ENCODE assay signal across 1 cellular context in genomic region chr3:17025594-17026139, GRCh38.
A peak's percentile ranks its signal among the peaks of the same experiment; 100 is the strongest.
TF ChIP-seq lines count a peak whose summit lies in the region.

No MANE protein-coding gene starts in this region.

TF ChIP-seq in GM12878, 131 proteins besides CTCF, POLR2A, EP300 and RAD21 (continued from another document and continues in another):
- TF ChIP-seq CUX1 (IDR thresholded peaks at IDR 0.05; ENCODE audit: insufficient replicate concordance, low read depth, low read length) (peak; percentile 62), MYB (IDR thresholded peaks at IDR 0.05; ENCODE audit: borderline replicate concordance, low read depth, low read length) (0 out of 2 replicates have a peak, but pooled peaks have one; percentile 54), ETV6 (conservative IDR thresholded peaks at IDR 0.05 in 1 of 2, IDR thresholded peaks at IDR 0.05 in 1 of 2; ENCODE audit: borderline replicate concordance in 1 of 2, low read depth in 1 of 2) (no peak), RBBP5 (conservative IDR thresholded peaks at IDR 0.05) (no peak), HDAC6 (IDR thresholded peaks at IDR 0.05; ENCODE audit: unreplicated experiment) (no peak), TAF1 (IDR thresholded peaks at IDR 0.05; ENCODE audit: borderline replicate concordance, low read depth, low read length) (no peak), PAX5 (IDR thresholded peaks at IDR 0.05; ENCODE audit: borderline replicate concordance, low read depth, low read length) (no peak), CHD2 (IDR thresholded peaks at IDR 0.05; ENCODE audit: borderline replicate concordance, low read depth, low read length) (no peak), EGR1 (IDR thresholded peaks at IDR 0.05; ENCODE audit: borderline replicate concordance in 1 of 2, low read depth in 2 of 2, low read length in 2 of 2) (no peak), SMAD1 (IDR thresholded peaks at IDR 0.05; ENCODE audit: low read depth, partially characterized antibody) (peak; percentile 47), ZNF217 (IDR thresholded peaks at IDR 0.05) (no peak), POLR2AphosphoS5 (IDR thresholded peaks at IDR 0.05; ENCODE audit: low read length) (no peak), NFXL1 (IDR thresholded peaks at IDR 0.05; ENCODE audit: borderline replicate concordance) (no peak), ZNF592 (IDR thresholded peaks at IDR 0.05) (no peak), MXI1 (IDR thresholded peaks at IDR 0.05; ENCODE audit: low read depth, low read length) (peak; percentile 84), BCL3 (IDR thresholded peaks at IDR 0.05; ENCODE audit: borderline replicate concordance, insufficient read depth, low read depth, low read length, poor library complexity, severe bottlenecking) (no peak), SMAD5 (IDR thresholded peaks at IDR 0.05; ENCODE audit: low read depth) (no peak), ELK1 (IDR thresholded peaks at IDR 0.05; ENCODE audit: low read depth, low read length) (no peak), DPF2 (IDR thresholded peaks at IDR 0.05) (peak; percentile 33; the same call in 1 of the 2 replicates), STAT3 (IDR thresholded peaks at IDR 0.05; ENCODE audit: low read depth, low read length) (no peak), SMARCA5 (IDR thresholded peaks at IDR 0.05) (no peak), HSF1 (IDR thresholded peaks at IDR 0.05; ENCODE audit: low read depth, low read length) (no peak), WRNIP1 (IDR thresholded peaks at IDR 0.05; ENCODE audit: borderline replicate concordance, low read depth, low read length) (no peak), SPI1 (IDR thresholded peaks at IDR 0.05; ENCODE audit: borderline replicate concordance, insufficient read depth, low read depth, low read length) (no peak), NFYA (IDR thresholded peaks at IDR 0.05; ENCODE audit: borderline replicate concordance, low read depth, low read length) (no peak), BCL11A (IDR thresholded peaks at IDR 0.05; ENCODE audit: low read depth, low read length) (0 out of 2 replicates have a peak, but pooled peaks have one; percentile 28), CHD4 (IDR thresholded peaks at IDR 0.05) (no peak), POU2F2 (IDR thresholded peaks at IDR 0.05; ENCODE audit: borderline replicate concordance, low read depth, low read length) (no peak), CHD1 (IDR thresholded peaks at IDR 0.05; ENCODE audit: low read depth, low read length) (no peak), ZNF384 (IDR thresholded peaks at IDR 0.05; ENCODE audit: borderline replicate concordance, low read depth, low read length) (0 out of 2 replicates have a peak, but pooled peaks have one; percentile 3), SUPT20H (IDR thresholded peaks at IDR 0.05; ENCODE audit: borderline replicate concordance, control insufficient read depth, low read depth, low read length) (no peak), SP1 (IDR thresholded peaks at IDR 0.05; ENCODE audit: low read depth, low read length) (no peak), CEBPB (IDR thresholded peaks at IDR 0.05; ENCODE audit: borderline replicate concordance in 1 of 2, low read depth in 2 of 2, low read length in 2 of 2) (no peak), FOXK2 (IDR thresholded peaks at IDR 0.05) (no peak), FOS (IDR thresholded peaks at IDR 0.05; ENCODE audit: borderline replicate concordance, extremely low read depth, insufficient read length) (no peak), ZBTB4 (CRISPR knock-in tag; IDR thresholded peaks at IDR 0.05) (no peak), ATF3 (IDR thresholded peaks at IDR 0.05; ENCODE audit: borderline replicate concordance, extremely low read depth, low read depth, low read length) (no peak), RELA (IDR thresholded peaks at IDR 0.05; ENCODE audit: borderline replicate concordance, partially characterized antibody) (no peak), E2F8 (IDR thresholded peaks at IDR 0.05; ENCODE audit: low read depth, partially characterized antibody) (no peak), TARDBP (IDR thresholded peaks at IDR 0.05; ENCODE audit: borderline replicate concordance) (no peak), RUNX3 (IDR thresholded peaks at IDR 0.05; ENCODE audit: low read length) (no peak), RAD51 (IDR thresholded peaks at IDR 0.05) (peak; percentile 86), NFIC (IDR thresholded peaks at IDR 0.05; ENCODE audit: low read depth, low read length) (no peak), SREBF1 (IDR thresholded peaks at IDR 0.05; ENCODE audit: low read length) (no peak), YBX1 (IDR thresholded peaks at IDR 0.05) (no peak)
